ENCODE assay signal across 24 cellular contexts in genomic region chr6:100246206-100246605, GRCh38.
"Had no signal": no experiment of that assay in that cellular context is flagged by ENCODE, and none has a peak within 500 bp of the region (broad histone marks: within the 10 kb centered on the region; RNA-seq: fewer than 3 reads in every experiment).

No MANE protein-coding gene starts in this region.

- H3K27me3 Mint-ChIP-seq: activated naive CD4-positive, alpha-beta T cell treated with anti-CD3 and anti-CD28 coated beads, Interleukin-2, amount 50 U/mL, for 24 hours had no signal

- H3K27ac Mint-ChIP-seq: activated naive CD4-positive, alpha-beta T cell treated with anti-CD3 and anti-CD28 coated beads, Interleukin-2, amount 50 U/mL, for 24 hours; nephron progenitor cell had no signal

- DNase-seq: activated CD4-positive, alpha-beta T cell treated with anti-CD3 and anti-CD28 coated beads, Interleukin-2, amount 50 U/mL, for 1 hour; activated CD4-positive, CD25-positive, alpha-beta regulatory T cell treated with anti-CD3 and anti-CD28 coated beads, Interleukin-2, amount 50 U/mL, for 72 hours; activated CD8-positive, alpha-beta memory T cell treated with anti-CD3 and anti-CD28 coated beads for 24 hours; activated CD8-positive, alpha-beta memory T cell treated with anti-CD3 and anti-CD28 coated beads, Interleukin-2, amount 50 U/mL, for 48 hours; activated effector memory CD4-positive, alpha-beta T cell treated with anti-CD3 and anti-CD28 coated beads, Interleukin-2, amount 50 U/mL, for 16 hours; activated T-cell treated with anti-CD3 and anti-CD28 coated beads, Interleukin-2, amount 50 U/mL, for 48 hours; cerebellar nuclear complex; cortex of kidney; effector CD4-positive, alpha-beta T cell; foreskin keratinocyte; kidney; left lung; mammary epithelial cell; nephron progenitor cell; occipital lobe; stimulated activated CD4-positive, alpha-beta T cell treated with anti-CD3 and anti-CD28 coated beads, Interleukin-12 subunit alpha, Interleukin-12 subunit beta, amount 100 ng/mL, for 4 hours; stimulated activated CD4-positive, alpha-beta T cell treated with anti-CD3 and anti-CD28 coated beads, Interleukin-1b, Interleukin-23, amount 100 ng/mL, for 48 hours; stimulated activated naive CD4-positive, alpha-beta T cell treated with Interleukin-2 at 50 U/mL for 16 hours; T-helper 2 cell; thyroid gland had no signal

- H3K27ac ChIP-seq: ascending aorta, breast epithelium, foreskin keratinocyte, left lung, thyroid gland, VCaP had no signal

- H3K27me3 ChIP-seq: ascending aorta, breast epithelium, left lung, thyroid gland had no signal

- H3K4me3 Mint-ChIP-seq: activated naive CD4-positive, alpha-beta T cell treated with anti-CD3 and anti-CD28 coated beads, Interleukin-2, amount 50 U/mL, for 24 hours; nephron progenitor cell had no signal

- H3K36me3 ChIP-seq: ascending aorta, breast epithelium, left lung, thyroid gland had no signal

- H3K4me3 ChIP-seq: ascending aorta, breast epithelium, left lung, thyroid gland had no signal

- H3K4me1 Mint-ChIP-seq: activated naive CD4-positive, alpha-beta T cell treated with anti-CD3 and anti-CD28 coated beads, Interleukin-2, amount 50 U/mL, for 24 hours had no signal

- H3K36me3 Mint-ChIP-seq: activated naive CD4-positive, alpha-beta T cell treated with anti-CD3 and anti-CD28 coated beads, Interleukin-2, amount 50 U/mL, for 24 hours had no signal

- H3K9me3 Mint-ChIP-seq: activated naive CD4-positive, alpha-beta T cell treated with anti-CD3 and anti-CD28 coated beads, Interleukin-2, amount 50 U/mL, for 24 hours; nephron progenitor cell had no signal

- FAIRE-seq: kidney had no signal

- ATAC-seq: foreskin keratinocyte, left lung had no signal

- H3K4me1 ChIP-seq: ascending aorta, breast epithelium, foreskin keratinocyte, left lung, thyroid gland had no signal

- H3K9me3 ChIP-seq: ascending aorta, breast epithelium, left lung, thyroid gland had no signal
